ENCODE assay signal across 8 cellular contexts in the genomic region with DNA sequence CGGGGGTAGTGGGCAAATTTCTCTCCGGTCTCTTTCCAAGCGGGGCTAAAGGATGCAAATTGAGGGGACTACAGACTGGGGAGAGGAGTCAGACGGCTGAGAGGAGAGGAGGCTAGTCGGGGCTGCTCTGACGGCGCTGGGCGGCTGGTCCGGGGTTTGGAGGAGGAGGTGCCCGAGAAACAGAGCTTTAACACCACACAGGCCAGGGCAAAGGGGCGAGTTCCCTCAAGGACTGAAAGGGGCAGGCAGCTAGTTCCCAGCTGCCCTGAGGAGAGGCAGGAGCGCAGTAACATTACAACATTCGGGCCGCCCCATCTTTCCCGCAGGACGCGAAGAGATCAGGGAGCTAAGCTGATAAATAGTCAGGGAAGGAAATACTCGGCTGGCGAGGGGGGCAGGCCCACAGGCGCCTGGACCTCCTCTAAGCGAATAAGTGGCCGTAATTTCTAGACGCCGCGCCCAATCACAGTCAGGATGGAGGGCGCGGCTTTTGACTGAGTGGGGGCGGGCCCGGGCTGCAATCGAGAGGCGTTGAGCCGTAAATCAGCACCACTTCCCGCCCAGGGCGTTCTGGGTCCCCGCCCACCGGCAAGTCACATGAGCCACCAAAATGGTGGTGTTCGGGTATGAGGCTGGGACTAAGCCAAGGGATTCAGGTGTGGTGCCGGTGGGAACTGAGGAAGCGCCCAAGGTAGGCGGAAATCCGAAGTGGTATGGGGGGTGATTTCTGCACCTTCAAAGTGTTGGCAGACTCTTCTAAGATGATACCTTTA.
DNase-seq lines count a peak whose midpoint lies in the region; ATAC-seq lines count a peak whose summit lies in the region.

A gene (plus strand): TSS at position 596 of the 773 bp plus-strand sequence. CDS start 15 bp downstream, at position 611.

- DNase-seq in AG08396 (ENCODE audit: low spot score) (peak; percentile 89), NCI-H345 treated with DMSO at 0.1 percent for 48 hours (lab: John Stamatoyannopoulos, UW; ENCODE audit: unreplicated experiment) (peak; percentile 97), iris pigment epithelial cell (ENCODE audit: low read depth) (peak; percentile 98)
- DNase-seq in activated CD4-positive, CD25-positive, alpha-beta regulatory T cell (lab: John Stamatoyannopoulos, UW), result peak; percentile 87 to 90 (median 89)
- peak; percentile 95 for DNase-seq in central memory CD4-positive, alpha-beta T cell
- peak; percentile 92 for DNase-seq in stimulated activated CD4-positive, alpha-beta T cell treated with anti-CD3 and anti-CD28 coated beads, Interleukin-12 subunit alpha, Interleukin-12 subunit beta, amount 100 ng/mL, for 4 hours

- peak; percentile 100 for ATAC-seq in GM19023 (IDR thresholded peaks at IDR 0.05; ENCODE audit: unreplicated experiment)
- ATAC-seq in HG03280 (IDR thresholded peaks at IDR 0.05; ENCODE audit: unreplicated experiment), result peak; percentile 99

Comparison
In these comparisons a context has a peak if more than half of its experiments do, and no peak if none do; other contexts are left out.
1. Peak in every context shown above with its lines: DNase-seq and ATAC-seq.